Comparison of ENCODE assay signal across 8 cellular contexts in the genomic region with DNA sequence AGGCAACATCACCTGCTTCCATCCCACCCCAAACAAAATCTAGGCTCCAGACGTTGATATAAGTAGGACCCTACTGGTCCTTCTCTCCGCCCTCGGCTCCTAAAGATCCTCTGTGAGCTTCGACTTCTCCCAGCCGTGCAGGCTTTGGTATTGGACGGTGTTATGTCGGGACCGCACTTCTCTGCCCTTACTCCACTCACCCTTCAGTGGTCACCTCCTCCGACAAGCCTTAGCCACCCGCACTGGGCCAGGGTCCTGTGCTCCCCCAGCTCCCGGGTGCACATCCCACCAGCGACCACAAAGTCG. TPM values are rescaled to one million over a fixed set of nuclear protein-coding genes. Genes with fewer than 3 reads are reported as not detected.
DNase-seq lines count a peak whose midpoint lies in the region; ATAC-seq and TF ChIP-seq lines count a peak whose summit lies in the region.

No MANE protein-coding gene starts in this region.

- DNase-seq in GM23338 (ENCODE audit: low spot score) (peak; percentile 33), WERI-Rb-1 (no peak), cardiac muscle cell (ENCODE audit: low read depth in 1 of 2, low spot score in 1 of 2) (peak in 1 of 2 donors; percentile 24), skeletal muscle cell (ENCODE audit: low read depth) (no peak), HT-29 (ENCODE audit: low spot score) (no peak), NCI-H2107 treated with DMSO at 0.1 percent for 48 hours (lab: John Stamatoyannopoulos, UW; ENCODE audit: unreplicated experiment) (no peak), SW 1271 (lab: John Stamatoyannopoulos, UW) (no peak), germinal center (ENCODE audit: low spot score) (no peak)

- peak overlapping the region; percentile 84 for H3K27ac Mint-ChIP-seq in GM23338

- H3K36me3 Mint-ChIP-seq in GM23338 (ENCODE audit: low read depth) = peaks cover 20% of the 10 kb centered on the region; the same call in 2 of the 3 replicates

- H3K9me2 ChIP-seq in GM23338 (ENCODE audit: insufficient read depth) = no peaks in the 10 kb centered on the region

- H3K36me3 ChIP-seq in GM23338 (ENCODE audit: insufficient read depth) (no peaks in the 10 kb centered on the region), WERI-Rb-1 (no peaks in the 10 kb centered on the region; the same call in 1 of the 2 replicates), cardiac muscle cell (no peaks in the 10 kb centered on the region)

- H3K79me2 ChIP-seq in GM23338 (replicated peaks; ENCODE audit: insufficient read depth) = peaks cover 5% of the 10 kb centered on the region; the same call in 1 of the 2 replicates

- peaks cover 21% of the 10 kb centered on the region for H3K4me1 Mint-ChIP-seq in GM23338

- H4K20me1 ChIP-seq in GM23338 (replicated peaks; ENCODE audit: insufficient read depth) = peaks cover 3% of the 10 kb centered on the region

- H3K4me1 ChIP-seq in GM23338 (ENCODE audit: insufficient read depth) (peaks cover 10% of the 10 kb centered on the region; the same call in 1 of the 2 replicates), cardiac muscle cell (ENCODE audit: low read depth) (peaks cover 9% of the 10 kb centered on the region)

- H3K9me3 ChIP-seq in WERI-Rb-1 (ENCODE audit: severe bottlenecking) (no peaks in the 10 kb centered on the region), cardiac muscle cell (ENCODE audit: low read depth) (no peaks in the 10 kb centered on the region)

- H3K27me3 Mint-ChIP-seq in GM23338 (ENCODE audit: insufficient read depth, low read depth, poor library complexity) = peaks cover 41% of the 10 kb centered on the region

- H3F3A ChIP-seq in GM23338 (replicated peaks; ENCODE audit: low read depth) = peaks cover 7% of the 10 kb centered on the region; the same call in 1 of the 2 replicates

- H3K9me3 Mint-ChIP-seq in GM23338 = 0 out of 3 replicates have a peak, but pooled peaks cover 3% of the 10 kb centered on the region

- peak overlapping the region; percentile 98 for H3K4me3 ChIP-seq in GM23338
- peak overlapping the region; percentile 91 for H3K4me3 ChIP-seq in WERI-Rb-1 (ENCODE audit: low read depth, low read length)
- peak overlapping the region; percentile 73 for H3K4me3 ChIP-seq in cardiac muscle cell
- H3K4me3 ChIP-seq in skeletal muscle cell (ENCODE audit: low read depth, low read length) = peak overlapping the region; percentile 91

- H3K27me3 ChIP-seq in GM23338 (ENCODE audit: insufficient read depth) (no peaks in the 10 kb centered on the region), WERI-Rb-1 (ENCODE audit: insufficient read depth, low read depth, severe bottlenecking) (no peaks in the 10 kb centered on the region), cardiac muscle cell (no peaks in the 10 kb centered on the region)

- H3K27ac ChIP-seq in GM23338 (ENCODE audit: low read depth) (no peak overlapping the region), WERI-Rb-1 (no peak overlapping the region), cardiac muscle cell (no peak overlapping the region)

- H3K4me3 Mint-ChIP-seq in GM23338 = peak overlapping the region; percentile 100

- ATAC-seq in GM23338 = peak; percentile 7

- peak overlapping the region; percentile 91 for H2AFZ ChIP-seq in GM23338

- peak overlapping the region; percentile 99 for H3K4me2 ChIP-seq in GM23338

- TF ChIP-seq CTCF in GM23338 (conservative IDR thresholded peaks at IDR 0.05; ENCODE audit: low read depth in 2 of 2) = no peak
- no peak for TF ChIP-seq CTCF in WERI-Rb-1 (IDR thresholded peaks at IDR 0.05; ENCODE audit: low read depth, low read length)
- no peak for TF ChIP-seq CTCF in cardiac muscle cell (IDR thresholded peaks at IDR 0.05; ENCODE audit: low read depth, low read length)

TF ChIP-seq in GM23338, 12 proteins besides CTCF, POLR2A, EP300 and RAD21 (continues in another document):
- TF ChIP-seq STAT1 (IDR thresholded peaks at IDR 0.05; ENCODE audit: unreplicated experiment) = no peak
- TF ChIP-seq EZH2 (IDR thresholded peaks at IDR 0.05; ENCODE audit: low read depth, unreplicated experiment) = no peak
- TF ChIP-seq ZNF331 (CRISPR knock-in tag; IDR thresholded peaks at IDR 0.05; ENCODE audit: low read depth) = no peak
- TF ChIP-seq, protein P1, sequence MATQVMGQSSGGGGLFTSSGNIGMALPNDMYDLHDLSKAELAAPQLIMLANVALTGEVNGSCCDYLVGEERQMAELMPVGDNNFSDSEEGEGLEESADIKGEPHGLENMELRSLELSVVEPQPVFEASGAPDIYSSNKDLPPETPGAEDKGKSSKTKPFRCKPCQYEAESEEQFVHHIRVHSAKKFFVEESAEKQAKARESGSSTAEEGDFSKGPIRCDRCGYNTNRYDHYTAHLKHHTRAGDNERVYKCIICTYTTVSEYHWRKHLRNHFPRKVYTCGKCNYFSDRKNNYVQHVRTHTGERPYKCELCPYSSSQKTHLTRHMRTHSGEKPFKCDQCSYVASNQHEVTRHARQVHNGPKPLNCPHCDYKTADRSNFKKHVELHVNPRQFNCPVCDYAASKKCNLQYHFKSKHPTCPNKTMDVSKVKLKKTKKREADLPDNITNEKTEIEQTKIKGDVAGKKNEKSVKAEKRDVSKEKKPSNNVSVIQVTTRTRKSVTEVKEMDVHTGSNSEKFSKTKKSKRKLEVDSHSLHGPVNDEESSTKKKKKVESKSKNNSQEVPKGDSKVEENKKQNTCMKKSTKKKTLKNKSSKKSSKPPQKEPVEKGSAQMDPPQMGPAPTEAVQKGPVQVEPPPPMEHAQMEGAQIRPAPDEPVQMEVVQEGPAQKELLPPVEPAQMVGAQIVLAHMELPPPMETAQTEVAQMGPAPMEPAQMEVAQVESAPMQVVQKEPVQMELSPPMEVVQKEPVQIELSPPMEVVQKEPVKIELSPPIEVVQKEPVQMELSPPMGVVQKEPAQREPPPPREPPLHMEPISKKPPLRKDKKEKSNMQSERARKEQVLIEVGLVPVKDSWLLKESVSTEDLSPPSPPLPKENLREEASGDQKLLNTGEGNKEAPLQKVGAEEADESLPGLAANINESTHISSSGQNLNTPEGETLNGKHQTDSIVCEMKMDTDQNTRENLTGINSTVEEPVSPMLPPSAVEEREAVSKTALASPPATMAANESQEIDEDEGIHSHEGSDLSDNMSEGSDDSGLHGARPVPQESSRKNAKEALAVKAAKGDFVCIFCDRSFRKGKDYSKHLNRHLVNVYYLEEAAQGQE (IDR thresholded peaks at IDR 0.05; ENCODE audit: unreplicated experiment) = no peak
- no peak for TF ChIP-seq ZNF114 (CRISPR knock-in tag; IDR thresholded peaks at IDR 0.05)

RNA-seq across cellular contexts. Expression of gene PSMB10, which starts 1.6 kb away (rescaled TPM):
- 27.5 and 35.0 TPM in 2 replicates for total RNA-seq in GM23338 (2014; rRNA removed; shearing (Covaris generic))
- polyA plus RNA-seq in GM23338 (2016; fragmentation: Nextera tagmentation; extraction: Ambion mirVana) (114 and 129 TPM in 2 replicates), cardiac muscle cell (34.6 and 53.2 TPM in 2 replicates)
- 26.7 and 35.1 TPM in 2 replicates for total RNA-seq in cardiac muscle cell
- total RNA-seq in HT-29 (2014; rRNA removed; shearing (Covaris generic)) = 173 and 191 TPM in 2 replicates

RNA-seq across cellular contexts. Expression of gene CTRL, which starts 3.4 kb away (rescaled TPM):
- total RNA-seq in GM23338 (2014; rRNA removed; shearing (Covaris generic)) = 1.6 and 8.0 TPM in 2 replicates
- 12.8 and 13.0 TPM in 2 replicates for polyA plus RNA-seq in GM23338 (2016; fragmentation: Nextera tagmentation; extraction: Ambion mirVana)
- total RNA-seq in cardiac muscle cell = 1.9 and 2.7 TPM in 2 replicates
- 10.0 and 14.8 TPM in 2 replicates for polyA plus RNA-seq in cardiac muscle cell
- 2.2 and 3.5 TPM in 2 replicates for total RNA-seq in HT-29 (2014; rRNA removed; shearing (Covaris generic))

RNA-seq across cellular contexts. Expression of gene LCAT, which starts 8.9 kb away (rescaled TPM):
- total RNA-seq in GM23338 (2014; rRNA removed; shearing (Covaris generic)) = 17.6 and 18.9 TPM in 2 replicates
- polyA plus RNA-seq in GM23338 (2016; fragmentation: Nextera tagmentation; extraction: Ambion mirVana) = 12.4 and 13.7 TPM in 2 replicates
- 11.3 and 13.4 TPM in 2 replicates for total RNA-seq in cardiac muscle cell
- polyA plus RNA-seq in cardiac muscle cell = 13.8 and 18.4 TPM in 2 replicates
- total RNA-seq in HT-29 (2014; rRNA removed; shearing (Covaris generic)) = 1.4 and 3.3 TPM in 2 replicates

RNA-seq across cellular contexts. Expression of gene SLC12A4, which starts 33.4 kb away (rescaled TPM):
- 53.0 and 56.7 TPM in 2 replicates for total RNA-seq in GM23338 (2014; rRNA removed; shearing (Covaris generic))
- 17.6 and 19.9 TPM in 2 replicates for polyA plus RNA-seq in GM23338 (2016; fragmentation: Nextera tagmentation; extraction: Ambion mirVana)
- 35.0 and 49.2 TPM in 2 replicates for total RNA-seq in cardiac muscle cell
- polyA plus RNA-seq in cardiac muscle cell = 36.5 and 59.4 TPM in 2 replicates
- 10.0 and 14.1 TPM in 2 replicates for total RNA-seq in HT-29 (2014; rRNA removed; shearing (Covaris generic))

RNA-seq across cellular contexts. Expression of gene PSKH1, which starts 42.0 kb away (rescaled TPM):
- 22.1 and 23.9 TPM in 2 replicates for total RNA-seq in GM23338 (2014; rRNA removed; shearing (Covaris generic))
- polyA plus RNA-seq in GM23338 (2016; fragmentation: Nextera tagmentation; extraction: Ambion mirVana) = 8.3 and 14.3 TPM in 2 replicates
- total RNA-seq in cardiac muscle cell = 31.0 and 31.6 TPM in 2 replicates
- polyA plus RNA-seq in cardiac muscle cell = 46.7 and 48.8 TPM in 2 replicates
- total RNA-seq in HT-29 (2014; rRNA removed; shearing (Covaris generic)) = 11.5 and 15.1 TPM in 2 replicates
